Comparison of ENCODE assay signal across 8 cellular contexts in the genomic region with DNA sequence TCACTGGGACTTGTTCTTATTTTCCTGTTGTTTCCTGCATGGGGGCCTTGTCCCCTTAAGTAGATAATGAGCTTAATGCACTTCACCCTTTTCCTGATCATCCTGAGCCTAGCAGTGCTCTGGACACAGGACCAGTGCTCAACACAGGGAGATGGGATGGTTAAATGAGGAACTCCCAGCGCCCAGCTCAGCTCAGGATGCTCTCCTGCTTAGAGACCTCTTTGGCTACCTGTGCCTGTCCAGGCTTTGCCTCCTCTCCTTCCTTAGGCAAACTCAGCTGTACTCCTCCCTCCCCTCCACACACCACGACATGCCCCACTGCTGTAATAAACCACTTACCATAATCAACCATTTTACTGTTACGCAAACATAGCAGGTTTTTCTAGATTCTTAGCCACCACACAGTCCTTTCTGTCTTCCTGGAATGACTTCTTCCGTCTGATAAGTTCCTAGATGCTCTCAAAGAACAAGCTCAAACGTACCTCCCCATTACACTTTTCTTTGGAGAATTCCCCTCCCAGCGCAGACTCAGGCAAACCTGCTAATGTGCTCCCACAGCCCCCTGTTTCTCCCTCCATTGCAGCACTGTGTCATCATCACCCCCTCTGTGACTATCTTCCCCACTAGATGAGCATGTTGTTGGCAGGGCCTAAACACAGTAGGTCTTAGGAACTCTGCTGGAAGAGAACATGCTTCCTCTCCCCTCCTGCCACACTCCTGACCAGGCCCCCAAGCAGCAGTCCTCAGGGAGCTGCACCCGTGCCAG.
DNase-seq lines count a peak whose midpoint lies in the region; ATAC-seq and TF ChIP-seq lines count a peak whose summit lies in the region.

No MANE protein-coding gene starts in this region.

- CTCF ChIA-PET in Calu3 (lab: Charles Lee), result interaction anchor here (0.6 kb wide), 2 partner anchors 126 to 383 kb away, joined by 3 read pairs; no protein-coding TSS in a partner anchor

- H3K36me3 Mint-ChIP-seq in Calu3 (ENCODE audit: insufficient read depth, unreplicated experiment) (peaks cover 52% of the 10 kb centered on the region), mesothelial cell of epicardium (no peaks in the 10 kb centered on the region), endothelial cell (ENCODE audit: low read depth, unreplicated experiment) (no peaks in the 10 kb centered on the region)

- DNase-seq in Calu3 (no peak), mesothelial cell of epicardium (ENCODE audit: low spot score in 2 of 2, unreplicated experiment in 2 of 2) (no peak), endothelial cell (ENCODE audit: low spot score) (no peak), NCI-H128 (lab: John Stamatoyannopoulos, UW; ENCODE audit: unreplicated experiment) (no peak), medulla oblongata (ENCODE audit: extremely low spot score) (no peak), HK-2 (ENCODE audit: unreplicated experiment) (no peak)

- peak; percentile 35 for ATAC-seq in HG03064 (IDR thresholded peaks at IDR 0.05; ENCODE audit: low read depth, unreplicated experiment)

- H3K9me3 Mint-ChIP-seq in Calu3 (ENCODE audit: low read depth, unreplicated experiment) (no peaks in the 10 kb centered on the region), mesothelial cell of epicardium (no peaks in the 10 kb centered on the region), endothelial cell (ENCODE audit: unreplicated experiment) (no peaks in the 10 kb centered on the region)

- H3K4me3 Mint-ChIP-seq in Calu3 (ENCODE audit: low read depth, unreplicated experiment) (no peak overlapping the region), mesothelial cell of epicardium (no peak overlapping the region), endothelial cell (ENCODE audit: unreplicated experiment) (no peak overlapping the region)

- intact Hi-C loops in Calu3 (cut with micrococcal nuclease; ENCODE audit: unreplicated experiment), result no loop called here

- no peak for TF ChIP-seq CTCF in Calu3 (IDR thresholded peaks at IDR 0.05; ENCODE audit: unreplicated experiment)
- no peak for TF ChIP-seq CTCF in VCaP (conservative IDR thresholded peaks at IDR 0.05)
- TF ChIP-seq CTCF in mesothelial cell of epicardium (IDR thresholded peaks at IDR 0.05; ENCODE audit: unreplicated experiment), result no peak
- no peak for TF ChIP-seq CTCF in endothelial cell (IDR thresholded peaks at IDR 0.05; ENCODE audit: unreplicated experiment)

- peak overlapping the region; percentile 73 for H3K27ac ChIP-seq in VCaP

- H3K27ac Mint-ChIP-seq in Calu3 (ENCODE audit: unreplicated experiment), result peak overlapping the region; percentile 27
- H3K27ac Mint-ChIP-seq in mesothelial cell of epicardium, result peak overlapping the region; percentile 28
- H3K27ac Mint-ChIP-seq in endothelial cell (ENCODE audit: unreplicated experiment), result no peak overlapping the region

- H3K4me1 Mint-ChIP-seq in Calu3 (ENCODE audit: low read depth, unreplicated experiment) (peaks cover 40% of the 10 kb centered on the region), mesothelial cell of epicardium (peaks cover 15% of the 10 kb centered on the region), endothelial cell (ENCODE audit: unreplicated experiment) (peaks cover 9% of the 10 kb centered on the region)

- BruUV-seq in Calu3 (replicated peaks; lab: Mats Ljungman, UMichigan), result no TSS peak

- H3K27me3 Mint-ChIP-seq in Calu3 (ENCODE audit: unreplicated experiment) (no peaks in the 10 kb centered on the region), mesothelial cell of epicardium (ENCODE audit: low read depth) (no peaks in the 10 kb centered on the region), endothelial cell (ENCODE audit: unreplicated experiment) (peaks cover 5% of the 10 kb centered on the region)
